15 cellular contexts compared by ENCODE assay signal in the genomic region with DNA sequence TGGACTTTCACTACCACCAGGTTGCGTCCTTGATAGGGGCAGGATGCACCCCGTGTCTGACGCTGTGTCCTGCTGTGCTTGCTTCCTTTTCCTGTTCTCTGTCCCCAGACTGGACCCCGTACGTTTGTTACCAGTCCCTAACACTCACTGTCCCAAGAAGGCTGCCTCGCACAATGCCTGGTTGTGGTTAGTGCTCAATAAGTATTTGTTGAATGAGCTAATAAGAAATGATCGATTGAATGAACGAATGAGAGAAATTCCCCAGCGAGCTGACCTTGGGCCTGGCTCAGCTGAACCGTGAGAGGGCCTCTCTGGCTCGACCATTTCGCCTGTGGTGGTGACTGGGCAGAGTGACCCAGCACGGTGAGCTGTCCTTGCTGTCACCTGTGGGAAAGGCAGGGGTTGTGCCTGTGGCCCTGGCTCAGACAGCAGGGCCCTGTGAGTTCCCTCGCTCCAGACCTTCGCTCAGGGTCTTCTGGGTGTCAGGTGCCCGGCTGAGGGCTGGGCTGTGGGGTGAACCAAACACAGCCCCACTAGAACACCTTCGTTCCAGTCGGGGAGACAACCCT. TPM values are rescaled to one million over a fixed set of nuclear protein-coding genes. Genes with fewer than 3 reads are reported as not detected.
A peak's percentile ranks its signal among the peaks of the same experiment; 100 is the strongest.
DNase-seq lines count a peak whose midpoint lies in the region; ATAC-seq and TF ChIP-seq lines count a peak whose summit lies in the region.
"Had no signal": no experiment of that assay in that cellular context is flagged by ENCODE, and none has a peak within 500 bp of the region (broad histone marks: within the 10 kb centered on the region; RNA-seq: fewer than 3 reads in every experiment).

No MANE protein-coding gene starts in this region.

- H2AK5ac ChIP-seq in trophoblast cell (ENCODE audit: low read length), result no peak overlapping the region

- no peaks in the 10 kb centered on the region for H3K9me3 ChIP-seq in adrenal gland (replicated peaks in 1 of 3)
- peaks cover 3% of the 10 kb centered on the region for H3K9me3 ChIP-seq in trophoblast cell (ENCODE audit: insufficient read depth, low read depth, low read length)

- H3K27ac ChIP-seq in GM23338 (ENCODE audit: low read depth), result 0 out of 2 replicates have a peak overlapping the region, but pooled peaks have one; percentile 26
- peak overlapping the region in 2 of 5 donors; percentile 52 to 67 for H3K27ac ChIP-seq in adrenal gland
- no peak overlapping the region for H3K27ac ChIP-seq in trophoblast cell (ENCODE audit: low read depth, low read length)

- H3K9ac ChIP-seq in trophoblast cell (ENCODE audit: low read length), result peak overlapping the region; percentile 31

- H4K12ac ChIP-seq in trophoblast cell (ENCODE audit: low read depth, low read length), result no peak overlapping the region

- no peaks in the 10 kb centered on the region for H3K9me3 Mint-ChIP-seq in GM23338
- H3K9me3 Mint-ChIP-seq in immature natural killer cell, result no peaks in the 10 kb centered on the region
- no peaks in the 10 kb centered on the region for H3K9me3 Mint-ChIP-seq in activated CD8-positive, alpha-beta T cell treated with anti-CD3 and anti-CD28 coated beads, Interleukin-2, amount 10 ng/mL, durations not matched to agents 7 days and 5 days (ENCODE audit: insufficient read depth)
- H3K9me3 Mint-ChIP-seq: CD8-positive, alpha-beta T cell had no signal

- CTCF ChIA-PET in activated CD8-positive, alpha-beta T cell treated with anti-CD3 and anti-CD28 coated beads, Interleukin-2, amount 10 ng/mL, durations not matched to agents 7 days and 5 days (lab: Charles Lee), result no interaction called here

- no peaks in the 10 kb centered on the region for H3K9me2 ChIP-seq in GM23338 (ENCODE audit: insufficient read depth)

- H4K8ac ChIP-seq in trophoblast cell (ENCODE audit: low read depth, low read length), result no peak overlapping the region

- no peak overlapping the region for H4K91ac ChIP-seq in trophoblast cell (ENCODE audit: low read depth, low read length)

- no peak overlapping the region for H3K4me3 ChIP-seq in GM23338
- no peak overlapping the region for H3K4me3 ChIP-seq in adrenal gland
- H3K4me3 ChIP-seq in trophoblast cell (ENCODE audit: low read depth, low read length), result no peak overlapping the region

- WGBS in adrenal gland, 4 donors, result 56 to 68% (median 57%) methylated on average over 18 of the region's 18 CpGs
- no CpG with 5 or more reads among the region's 18 CpGs for WGBS in trophoblast cell (ENCODE audit: extremely low coverage, insufficient coverage, insufficient read length)

- H2BK5ac ChIP-seq in trophoblast cell (ENCODE audit: low read depth, low read length, poor library complexity), result no peak overlapping the region

- H3K4me1 ChIP-seq in GM23338 (ENCODE audit: insufficient read depth) (peaks cover 5% of the 10 kb centered on the region; the same call in 1 of the 2 replicates), adrenal gland (replicated peaks in 1 of 2) (peaks cover 32 to 71% of the 10 kb centered on the region in 2 donors), trophoblast cell (ENCODE audit: control insufficient read depth in 1 of 2, insufficient read depth in 2 of 2, low read length in 2 of 2) (peaks cover 0 to 4% of the 10 kb centered on the region in 2 experiments)

- H3K27me3 Mint-ChIP-seq in GM23338 (ENCODE audit: insufficient read depth, low read depth, poor library complexity) (peaks cover 6% of the 10 kb centered on the region), immature natural killer cell (ENCODE audit: low read depth in 3 of 3) (peaks cover 9 to 25% (median 24%) of the 10 kb centered on the region in 3 donors)
- H3K27me3 Mint-ChIP-seq in activated CD8-positive, alpha-beta T cell treated with anti-CD3 and anti-CD28 coated beads, Interleukin-2, amount 10 ng/mL, durations not matched to agents 7 days and 5 days (ENCODE audit: low read depth), result no peaks in the 10 kb centered on the region
- H3K27me3 Mint-ChIP-seq: B cell had no signal

- no peak overlapping the region for H3K4me3 Mint-ChIP-seq in GM23338
- no peak overlapping the region for H3K4me3 Mint-ChIP-seq in immature natural killer cell
- H3K4me3 Mint-ChIP-seq in activated CD8-positive, alpha-beta T cell treated with anti-CD3 and anti-CD28 coated beads, Interleukin-2, amount 10 ng/mL, durations not matched to agents 7 days and 5 days, result no peak overlapping the region
- H3K4me3 Mint-ChIP-seq: B cell; CD8-positive, alpha-beta T cell had no signal

- no peak for ATAC-seq in GM23338
- no peak for ATAC-seq in activated CD8-positive, alpha-beta T cell treated with anti-CD3 and anti-CD28 coated beads, Interleukin-2, amount 10 ng/mL, durations not matched to agents 7 days and 5 days
- ATAC-seq: CD8-positive, alpha-beta T cell had no signal

- H2AFZ ChIP-seq in GM23338 (no peak overlapping the region), trophoblast cell (ENCODE audit: insufficient read depth, low read length, poor library complexity) (no peak overlapping the region)

- intact Hi-C loops in adrenal gland (cut with DNase I), result no loop called here

- DNase-seq in GM23338 (ENCODE audit: low spot score) (no peak), adrenal gland (peak in 5 of 7 donors; percentile 57 to 76 (median 73)), immature natural killer cell (no peak), trophoblast cell (no peak), UCSD-AML1 (lab: John Stamatoyannopoulos, UW; ENCODE audit: unreplicated experiment) (no peak), OCI-M2 (lab: John Stamatoyannopoulos, UW; ENCODE audit: unreplicated experiment) (no peak)
- DNase-seq in activated CD8-positive, alpha-beta T cell treated with anti-CD3 and anti-CD28 coated beads, Interleukin-2, amount 10 ng/mL, durations not matched to agents 7 days and 5 days, result no peak
- no peak for DNase-seq in activated effector memory CD4-positive, alpha-beta T cell treated with anti-CD3 and anti-CD28 coated beads, Interleukin-2, amount 50 U/mL, for 16 hours
- DNase-seq: ACHN; CD8-positive, alpha-beta T cell; Kasumi-1; NCI-H1417; NCI-H2029; NCI-H524 had no signal

- 0 out of 2 replicates have a peak, but pooled peaks cover 6% of the 10 kb centered on the region for H3F3A ChIP-seq in GM23338 (replicated peaks; ENCODE audit: low read depth)

- no peak for TF ChIP-seq POLR2A in adrenal gland (IDR thresholded peaks at IDR 0.05)

- H3K79me2 ChIP-seq in GM23338 (replicated peaks; ENCODE audit: insufficient read depth), result peaks cover 100% of the 10 kb centered on the region
- H3K79me2 ChIP-seq in trophoblast cell (ENCODE audit: control insufficient read depth, insufficient read depth, low read length, poor library complexity), result peaks cover 24% of the 10 kb centered on the region

- POLR2A ChIA-PET in activated CD8-positive, alpha-beta T cell treated with anti-CD3 and anti-CD28 coated beads, Interleukin-2, amount 10 ng/mL, durations not matched to agents 7 days and 5 days (lab: Charles Lee), result interaction anchor here (0.5 kb wide), 1 partner anchor 19 kb away, joined by 3 read pairs; no protein-coding TSS in a partner anchor

- H2BK120ac ChIP-seq in trophoblast cell (ENCODE audit: insufficient read depth, low read length, poor library complexity), result no peak overlapping the region

- H3K4me2 ChIP-seq in GM23338 (no peak overlapping the region), trophoblast cell (ENCODE audit: low read length) (no peak overlapping the region)

- no peak for TF ChIP-seq CTCF in GM23338 (conservative IDR thresholded peaks at IDR 0.05; ENCODE audit: low read depth in 2 of 2)
- TF ChIP-seq CTCF in adrenal gland (IDR thresholded peaks at IDR 0.05), result no peak

- H2BK12ac ChIP-seq in trophoblast cell (ENCODE audit: low read length), result no peak overlapping the region

- peak overlapping the region; percentile 81 for H3K4ac ChIP-seq in trophoblast cell (ENCODE audit: low read depth, low read length)

- no peaks in the 10 kb centered on the region for H3K36me3 ChIP-seq in GM23338 (ENCODE audit: insufficient read depth)
- H3K36me3 ChIP-seq in adrenal gland (replicated peaks in 1 of 2), result no peaks in the 10 kb centered on the region
- H3K36me3 ChIP-seq in trophoblast cell (ENCODE audit: control insufficient read depth in 1 of 2, insufficient read depth in 2 of 2, low read length in 2 of 2), result peaks cover 9 to 14% of the 10 kb centered on the region in 2 experiments

- H3K27ac Mint-ChIP-seq in GM23338 (peak overlapping the region; percentile 67; the same call in 1 of the 2 replicates), immature natural killer cell (peak overlapping the region; percentile 11 to 80 (median 44))
- H3K27ac Mint-ChIP-seq in activated CD8-positive, alpha-beta T cell treated with anti-CD3 and anti-CD28 coated beads, Interleukin-2, amount 10 ng/mL, durations not matched to agents 7 days and 5 days, result no peak overlapping the region

- H3K4me1 Mint-ChIP-seq in GM23338 (peaks cover 20% of the 10 kb centered on the region), immature natural killer cell (peaks cover 90 to 95% of the 10 kb centered on the region in 2 donors)
- H3K4me1 Mint-ChIP-seq in activated CD8-positive, alpha-beta T cell treated with anti-CD3 and anti-CD28 coated beads, Interleukin-2, amount 10 ng/mL, durations not matched to agents 7 days and 5 days (ENCODE audit: low read depth), result peaks cover 79% of the 10 kb centered on the region

- no peaks in the 10 kb centered on the region for H3K27me3 ChIP-seq in GM23338 (ENCODE audit: insufficient read depth)
- H3K27me3 ChIP-seq in adrenal gland, result no peaks in the 10 kb centered on the region
- no peaks in the 10 kb centered on the region for H3K27me3 ChIP-seq in trophoblast cell (ENCODE audit: insufficient read depth, low read length)

- H4K20me1 ChIP-seq in GM23338 (replicated peaks; ENCODE audit: insufficient read depth), result peaks cover 82% of the 10 kb centered on the region

- H3K23ac ChIP-seq in trophoblast cell (ENCODE audit: low read length), result no peak overlapping the region

- H3K36me3 Mint-ChIP-seq in GM23338 (ENCODE audit: low read depth) (peaks cover 2% of the 10 kb centered on the region; the same call in 2 of the 3 replicates), immature natural killer cell (peaks cover 4 to 11% (median 5%) of the 10 kb centered on the region in 3 donors)
- H3K36me3 Mint-ChIP-seq in activated CD8-positive, alpha-beta T cell treated with anti-CD3 and anti-CD28 coated beads, Interleukin-2, amount 10 ng/mL, durations not matched to agents 7 days and 5 days (ENCODE audit: low read depth), result peaks cover 53% of the 10 kb centered on the region

- H3K79me1 ChIP-seq in trophoblast cell (ENCODE audit: low read length), result no peaks in the 10 kb centered on the region

- no peak overlapping the region for H3K14ac ChIP-seq in trophoblast cell (ENCODE audit: low read length)

- peak overlapping the region; percentile 70 for H3K18ac ChIP-seq in trophoblast cell (ENCODE audit: low read length)

TF ChIP-seq in GM23338, 12 proteins besides CTCF, POLR2A, EP300 and RAD21 (continues in another document):
- TF ChIP-seq NANOG (IDR thresholded peaks at IDR 0.05; ENCODE audit: borderline replicate concordance), result no peak

RNA-seq across cellular contexts. Expression of gene CMIP, which starts 20.9 kb away (rescaled TPM):
- total RNA-seq in GM23338 (2014; rRNA removed; shearing (Covaris generic)), result 49.8 and 62.3 TPM in 2 replicates
- polyA plus RNA-seq in GM23338 (2016; fragmentation: Nextera tagmentation; extraction: Ambion mirVana) (9.5 and 10.5 TPM in 2 replicates), adrenal gland (10 to 100 TPM; 10.9 to 49.0 (median 17.4) TPM), immature natural killer cell (1 to 10 TPM in 1 of 3 donors, under 1 TPM in 1, not detected in 1; 0.53 to 1.7 TPM)
- total RNA-seq in adrenal gland, result 10 to 100 TPM; 34.3 to 87.9 (median 54.9) TPM
- polyA plus RNA-seq in trophoblast cell (2013), result 78.7 and 79.2 TPM in 2 replicates
- 10 to 100 TPM; 62.5 to 70.4 TPM for total RNA-seq in activated CD8-positive, alpha-beta T cell treated with anti-CD3 and anti-CD28 coated beads, Interleukin-2, amount 10 ng/mL, durations not matched to agents 7 days and 5 days

Comparison
In these comparisons a context has a peak if more than half of its experiments do, and no peak if none do; other contexts are left out.
1. DNase-seq: peak in adrenal gland (5 of 7); none in GM23338 (single experiment), immature natural killer cell (0 of 3), trophoblast cell (0 of 2), activated CD8-positive, alpha-beta T cell treated with anti-CD3 and anti-CD28 coated beads, Interleukin-2, amount 10 ng/mL, durations not matched to agents 7 days and 5 days (single experiment), activated effector memory CD4-positive, alpha-beta T cell treated with anti-CD3 and anti-CD28 coated beads, Interleukin-2, amount 50 U/mL, for 16 hours (single experiment), UCSD-AML1 (single experiment) and OCI-M2 (single experiment).